In genomic region chr22:40479126-40479800, GRCh38 we compare ENCODE assay signal across 21 cellular contexts.
DNase-seq lines count a peak whose midpoint lies in the region; ATAC-seq and TF ChIP-seq lines count a peak whose summit lies in the region.
"Had no signal": no experiment of that assay in that cellular context is flagged by ENCODE, and none has a peak within 500 bp of the region (broad histone marks: within the 10 kb centered on the region; RNA-seq: fewer than 3 reads in every experiment).

No MANE protein-coding gene starts in this region.

- CTCF ChIA-PET in PC-3 (lab: Charles Lee): interaction anchor here (0.6 kb wide), 1 partner anchor 282 kb away, joined by 5 read pairs; no protein-coding TSS in a partner anchor

- no peaks in the 10 kb centered on the region for H3K9me2 ChIP-seq in PC-3 (replicated peaks; ENCODE audit: low read length)

- no peaks in the 10 kb centered on the region for H4K20me1 ChIP-seq in PC-3 (ENCODE audit: low read length)

- no peak overlapping the region for H3K4me3 Mint-ChIP-seq in HFFc6
- H3K4me3 Mint-ChIP-seq: activated CD4-positive, alpha-beta T cell treated with anti-CD3 and anti-CD28 coated beads, Interleukin-2, amount 10 ng/mL, durations not matched to agents 7 days and 5 days; stimulated activated effector memory CD8-positive, alpha-beta T cell treated with anti-CD3 and anti-CD28 coated beads, Interleukin-12 subunit alpha, Interleukin-12 subunit beta, amount 100 ng/mL, for 72 hours; T-helper 2 cell treated with Interferon-gamma antibody and Interleukin-4, amounts not matched to agents 5 μg/mL and 100 μg/mL, for 36 hours had no signal

- H3K27me3 Mint-ChIP-seq in HFFc6 (ENCODE audit: insufficient read depth): no peaks in the 10 kb centered on the region
- H3K27me3 Mint-ChIP-seq: activated CD4-positive, alpha-beta T cell treated with anti-CD3 and anti-CD28 coated beads, Interleukin-2, amount 10 ng/mL, durations not matched to agents 7 days and 5 days had no signal

- peaks cover 5% of the 10 kb centered on the region for H3K4me1 ChIP-seq in BE2C
- peaks cover 8% of the 10 kb centered on the region; the same call in 1 of the 2 replicates for H3K4me1 ChIP-seq in PC-3 (ENCODE audit: insufficient read depth, low read length)

- H3K27ac ChIP-seq in PC-3 (ENCODE audit: low read length): no peak overlapping the region

- H3K9me3 Mint-ChIP-seq in HFFc6: no peaks in the 10 kb centered on the region
- H3K9me3 Mint-ChIP-seq: activated CD4-positive, alpha-beta T cell treated with anti-CD3 and anti-CD28 coated beads, Interleukin-2, amount 10 ng/mL, durations not matched to agents 7 days and 5 days; stimulated activated effector memory CD8-positive, alpha-beta T cell treated with anti-CD3 and anti-CD28 coated beads, Interleukin-12 subunit alpha, Interleukin-12 subunit beta, amount 100 ng/mL, for 72 hours; T-helper 2 cell treated with Interferon-gamma antibody and Interleukin-4, amounts not matched to agents 5 μg/mL and 100 μg/mL, for 36 hours had no signal

- no peaks in the 10 kb centered on the region for H3K9me3 ChIP-seq in BE2C
- no peaks in the 10 kb centered on the region for H3K9me3 ChIP-seq in PC-3 (ENCODE audit: low read length)
- H3K9me3 ChIP-seq: upper lobe of left lung had no signal

- H3K4me1 Mint-ChIP-seq in HFFc6 (ENCODE audit: low read depth): peaks cover 57% of the 10 kb centered on the region

- no peak overlapping the region for H3K9ac ChIP-seq in PC-3 (ENCODE audit: low read length)

- no TSS peak for BruUV-seq in PC-3 (replicated peaks; lab: Mats Ljungman, UMichigan)

- H3K27ac Mint-ChIP-seq in HFFc6: no peak overlapping the region
- H3K27ac Mint-ChIP-seq: activated CD4-positive, alpha-beta T cell treated with anti-CD3 and anti-CD28 coated beads, Interleukin-2, amount 10 ng/mL, durations not matched to agents 7 days and 5 days; stimulated activated effector memory CD8-positive, alpha-beta T cell treated with anti-CD3 and anti-CD28 coated beads, Interleukin-12 subunit alpha, Interleukin-12 subunit beta, amount 100 ng/mL, for 72 hours; T-helper 2 cell treated with Interferon-gamma antibody and Interleukin-4, amounts not matched to agents 5 μg/mL and 100 μg/mL, for 36 hours had no signal

- H3K36me3 ChIP-seq in BE2C: no peaks in the 10 kb centered on the region
- no peaks in the 10 kb centered on the region for H3K36me3 ChIP-seq in PC-3 (ENCODE audit: low read depth, low read length)

- TF ChIP-seq CTCF in BE2C (IDR thresholded peaks at IDR 0.05; ENCODE audit: low read depth, low read length): peak; percentile 22; the same call in 1 of the 2 replicates
- peak; percentile 39; the same call in 1 of the 2 replicates for TF ChIP-seq CTCF in HFFc6 (IDR thresholded peaks at IDR 0.05)
- 0 out of 2 replicates have a peak, but pooled peaks have one; percentile 40 for TF ChIP-seq CTCF in PC-3 (conservative IDR thresholded peaks at IDR 0.05; ENCODE audit: low read depth, low read length)

- ATAC-seq in PC-3 (no peak), left colon (peak; percentile 18), HG03521 (IDR thresholded peaks at IDR 0.05; ENCODE audit: unreplicated experiment) (no peak), HG03135 (IDR thresholded peaks at IDR 0.05; ENCODE audit: unreplicated experiment) (no peak)
- ATAC-seq: stimulated activated effector memory CD8-positive, alpha-beta T cell treated with anti-CD3 and anti-CD28 coated beads, Interleukin-12 subunit alpha, Interleukin-12 subunit beta, amount 100 ng/mL, for 72 hours had no signal

- POLR2A ChIA-PET in PC-3 (lab: Charles Lee; ENCODE audit: unreplicated experiment): no interaction called here

- peaks cover 20% of the 10 kb centered on the region; the same call in 1 of the 2 replicates for H3K79me2 ChIP-seq in PC-3 (ENCODE audit: low read length)

- intact Hi-C loops in PC-3 (cut with micrococcal nuclease) (no loop called here), left colon (cut with DNase I, micrococcal nuclease) (no loop called here)

- no peak for DNase-seq in BE2C
- no peak for DNase-seq in HFFc6
- no peak for DNase-seq in PC-3
- DNase-seq in left colon: no peak
- no peak for DNase-seq in NCI-H128 (lab: John Stamatoyannopoulos, UW; ENCODE audit: unreplicated experiment)
- DNase-seq in NCI-H1436 treated with DMSO at 0.1 percent for 48 hours (lab: John Stamatoyannopoulos, UW): no peak
- DNase-seq: activated CD4-positive, alpha-beta T cell treated with anti-CD3 and anti-CD28 coated beads, Interleukin-2, amount 10 ng/mL, durations not matched to agents 7 days and 5 days; AML-193; central memory CD4-positive, alpha-beta T cell; DMS79; GOT3; midbrain; NCI-H1105 treated with DMSO at 0.1 percent for 48 hours; NCI-H446 treated with DMSO at 0.1 percent for 48 hours; nucleus accumbens; RPMI8226; upper lobe of left lung had no signal

- peaks cover 10% of the 10 kb centered on the region; the same call in 1 of the 2 replicates for H3K36me3 Mint-ChIP-seq in HFFc6 (ENCODE audit: low read depth)

- H3F3A ChIP-seq in PC-3 (ENCODE audit: low read length, unreplicated experiment): no peaks in the 10 kb centered on the region

- H3K27me3 ChIP-seq in BE2C (no peaks in the 10 kb centered on the region), PC-3 (ENCODE audit: low read length) (no peaks in the 10 kb centered on the region)
- H3K27me3 ChIP-seq: upper lobe of left lung had no signal

- no peak overlapping the region for H2AFZ ChIP-seq in PC-3 (ENCODE audit: low read length)

- H3K4me3 ChIP-seq in BE2C (ENCODE audit: low read depth, low read length) (no peak overlapping the region), PC-3 (ENCODE audit: low read length) (no peak overlapping the region)
- H3K4me3 ChIP-seq: upper lobe of left lung had no signal

- no peak overlapping the region for H3K4me2 ChIP-seq in PC-3 (ENCODE audit: low read length)
